Comparison of ENCODE assay signal across 20 cellular contexts in genomic region chr10:118034755-118035154, GRCh38. TPM values are rescaled to one million over a fixed set of nuclear protein-coding genes. Genes with fewer than 3 reads are reported as not detected.
DNase-seq lines count a peak whose midpoint lies in the region; ATAC-seq and TF ChIP-seq lines count a peak whose summit lies in the region.
"Had no signal": no experiment of that assay in that cellular context is flagged by ENCODE, and none has a peak within 500 bp of the region (broad histone marks: within the 10 kb centered on the region; RNA-seq: fewer than 3 reads in every experiment).

No MANE protein-coding gene starts in this region.

- H3K4me3 ChIP-seq in left lung = no peak overlapping the region
- H3K4me3 ChIP-seq in upper lobe of right lung = no peak overlapping the region
- H3K4me3 ChIP-seq: breast epithelium had no signal

- DNase-seq in activated CD8-positive, alpha-beta T cell treated with anti-CD3 and anti-CD28 coated beads, Interleukin-2, amount 10 ng/mL, durations not matched to agents 7 days and 5 days = no peak
- no peak for DNase-seq in activated CD8-positive, alpha-beta T cell treated with anti-CD3 and anti-CD28 coated beads for 36 hours
- DNase-seq in MV-4-11 (lab: John Stamatoyannopoulos, UW) (peak; percentile 14), left lung (peak; percentile 35 to 79), upper lobe of right lung (no peak), NCI-H1417 (lab: John Stamatoyannopoulos, UW) (no peak), DMS153 (lab: John Stamatoyannopoulos, UW) (no peak), left colon (no peak)
- DNase-seq: 8988T; activated CD4-positive, alpha-beta T cell treated with anti-CD3 and anti-CD28 coated beads, Interleukin-2, amount 10 ng/mL, durations not matched to agents 7 days and 5 days; activated CD8-positive, alpha-beta memory T cell treated with anti-CD3 and anti-CD28 coated beads, Interleukin-2, amount 50 U/mL, for 4 hours; COR-L47; cortex of kidney; foreskin melanocyte; hippocampal formation; mammary epithelial cell; NCI-H1436 had no signal

- H3K36me3 Mint-ChIP-seq in activated CD8-positive, alpha-beta T cell treated with anti-CD3 and anti-CD28 coated beads, Interleukin-2, amount 10 ng/mL, durations not matched to agents 7 days and 5 days (ENCODE audit: low read depth) = peaks cover 15% of the 10 kb centered on the region
- H3K36me3 Mint-ChIP-seq in activated CD8-positive, alpha-beta T cell treated with anti-CD3 and anti-CD28 coated beads for 36 hours (ENCODE audit: low read depth) = peaks cover 19% of the 10 kb centered on the region

- TF ChIP-seq CTCF in activated CD8-positive, alpha-beta T cell treated with anti-CD3 and anti-CD28 coated beads for 36 hours (IDR thresholded peaks at IDR 0.05) = no peak
- TF ChIP-seq CTCF in left lung (IDR thresholded peaks at IDR 0.05) (no peak), upper lobe of right lung (IDR thresholded peaks at IDR 0.05) (no peak)

- POLR2A ChIA-PET in activated CD8-positive, alpha-beta T cell treated with anti-CD3 and anti-CD28 coated beads, Interleukin-2, amount 10 ng/mL, durations not matched to agents 7 days and 5 days (lab: Charles Lee) = no interaction called here
- POLR2A ChIA-PET in activated CD8-positive, alpha-beta T cell treated with anti-CD3 and anti-CD28 coated beads for 36 hours (lab: Charles Lee) = interaction anchor here (1.4 kb wide), 1 partner anchor 10 kb away, joined by 4 read pairs; no protein-coding TSS in a partner anchor

- no peak overlapping the region for H3K4me3 Mint-ChIP-seq in activated CD8-positive, alpha-beta T cell treated with anti-CD3 and anti-CD28 coated beads, Interleukin-2, amount 10 ng/mL, durations not matched to agents 7 days and 5 days
- no peak overlapping the region for H3K4me3 Mint-ChIP-seq in activated CD8-positive, alpha-beta T cell treated with anti-CD3 and anti-CD28 coated beads for 36 hours
- H3K4me3 Mint-ChIP-seq: activated CD4-positive, alpha-beta T cell treated with anti-CD3 and anti-CD28 coated beads, Interleukin-2, amount 10 ng/mL, durations not matched to agents 7 days and 5 days; stimulated activated effector memory CD8-positive, alpha-beta T cell treated with anti-CD3 and anti-CD28 coated beads, Interleukin-12 subunit alpha, Interleukin-12 subunit beta, amount 100 ng/mL, for 72 hours had no signal

- CTCF ChIA-PET in activated CD8-positive, alpha-beta T cell treated with anti-CD3 and anti-CD28 coated beads, Interleukin-2, amount 10 ng/mL, durations not matched to agents 7 days and 5 days (lab: Charles Lee) = no interaction called here
- CTCF ChIA-PET in activated CD8-positive, alpha-beta T cell treated with anti-CD3 and anti-CD28 coated beads for 36 hours (lab: Charles Lee) = no interaction called here

- no peaks in the 10 kb centered on the region for H3K27me3 ChIP-seq in left lung
- no peaks in the 10 kb centered on the region for H3K27me3 ChIP-seq in upper lobe of right lung
- H3K27me3 ChIP-seq: breast epithelium had no signal

- H3K9me3 ChIP-seq in left lung (no peaks in the 10 kb centered on the region), upper lobe of right lung (no peaks in the 10 kb centered on the region)
- H3K9me3 ChIP-seq: breast epithelium had no signal

- intact Hi-C loops in activated CD8-positive, alpha-beta T cell treated with anti-CD3 and anti-CD28 coated beads for 36 hours (cut with micrococcal nuclease) = no loop called here
- intact Hi-C loops in left lung (cut with DNase I) (no loop called here), upper lobe of right lung (cut with DNase I) (no loop called here), left colon (cut with DNase I, micrococcal nuclease) (no loop called here)

- H3K4me1 Mint-ChIP-seq in activated CD8-positive, alpha-beta T cell treated with anti-CD3 and anti-CD28 coated beads, Interleukin-2, amount 10 ng/mL, durations not matched to agents 7 days and 5 days (ENCODE audit: low read depth) = peaks cover 21% of the 10 kb centered on the region
- H3K4me1 Mint-ChIP-seq in activated CD8-positive, alpha-beta T cell treated with anti-CD3 and anti-CD28 coated beads for 36 hours (ENCODE audit: low read depth) = peaks cover 25% of the 10 kb centered on the region
- H3K4me1 Mint-ChIP-seq: stimulated activated effector memory CD8-positive, alpha-beta T cell treated with anti-CD3 and anti-CD28 coated beads, Interleukin-12 subunit alpha, Interleukin-12 subunit beta, amount 100 ng/mL, for 72 hours had no signal

- H3K4me1 ChIP-seq in left lung = peaks cover 0 to 30% of the 10 kb centered on the region in 2 donors
- H3K4me1 ChIP-seq in upper lobe of right lung = no peaks in the 10 kb centered on the region
- H3K4me1 ChIP-seq: breast epithelium had no signal

- peak overlapping the region in 1 of 2 donors; percentile 81 for H3K27ac ChIP-seq in left lung
- H3K27ac ChIP-seq in upper lobe of right lung = no peak overlapping the region
- H3K27ac ChIP-seq: breast epithelium had no signal

- no peak for ATAC-seq in activated CD8-positive, alpha-beta T cell treated with anti-CD3 and anti-CD28 coated beads, Interleukin-2, amount 10 ng/mL, durations not matched to agents 7 days and 5 days
- ATAC-seq in activated CD8-positive, alpha-beta T cell treated with anti-CD3 and anti-CD28 coated beads for 36 hours = no peak
- peak; percentile 17 for ATAC-seq in left lung
- ATAC-seq in upper lobe of right lung = peak; percentile 54
- no peak for ATAC-seq in left colon
- ATAC-seq: HCT116; stimulated activated effector memory CD8-positive, alpha-beta T cell treated with anti-CD3 and anti-CD28 coated beads, Interleukin-12 subunit alpha, Interleukin-12 subunit beta, amount 100 ng/mL, for 72 hours had no signal

- H3K27ac Mint-ChIP-seq in activated CD8-positive, alpha-beta T cell treated with anti-CD3 and anti-CD28 coated beads, Interleukin-2, amount 10 ng/mL, durations not matched to agents 7 days and 5 days = peak overlapping the region; percentile 25
- no peak overlapping the region for H3K27ac Mint-ChIP-seq in activated CD8-positive, alpha-beta T cell treated with anti-CD3 and anti-CD28 coated beads for 36 hours
- H3K27ac Mint-ChIP-seq: stimulated activated effector memory CD8-positive, alpha-beta T cell treated with anti-CD3 and anti-CD28 coated beads, Interleukin-12 subunit alpha, Interleukin-12 subunit beta, amount 100 ng/mL, for 72 hours had no signal

- H3K9me3 Mint-ChIP-seq in activated CD8-positive, alpha-beta T cell treated with anti-CD3 and anti-CD28 coated beads, Interleukin-2, amount 10 ng/mL, durations not matched to agents 7 days and 5 days (ENCODE audit: insufficient read depth) = no peaks in the 10 kb centered on the region
- H3K9me3 Mint-ChIP-seq in activated CD8-positive, alpha-beta T cell treated with anti-CD3 and anti-CD28 coated beads for 36 hours = no peaks in the 10 kb centered on the region
- H3K9me3 Mint-ChIP-seq: activated CD4-positive, alpha-beta T cell treated with anti-CD3 and anti-CD28 coated beads, Interleukin-2, amount 10 ng/mL, durations not matched to agents 7 days and 5 days; stimulated activated effector memory CD8-positive, alpha-beta T cell treated with anti-CD3 and anti-CD28 coated beads, Interleukin-12 subunit alpha, Interleukin-12 subunit beta, amount 100 ng/mL, for 72 hours had no signal

- H3K36me3 ChIP-seq in left lung (peaks cover 0 to 26% of the 10 kb centered on the region in 2 donors), upper lobe of right lung (peaks cover 16% of the 10 kb centered on the region)
- H3K36me3 ChIP-seq: breast epithelium had no signal

- no peaks in the 10 kb centered on the region for H3K27me3 Mint-ChIP-seq in activated CD8-positive, alpha-beta T cell treated with anti-CD3 and anti-CD28 coated beads, Interleukin-2, amount 10 ng/mL, durations not matched to agents 7 days and 5 days (ENCODE audit: low read depth)
- no peaks in the 10 kb centered on the region for H3K27me3 Mint-ChIP-seq in activated CD8-positive, alpha-beta T cell treated with anti-CD3 and anti-CD28 coated beads for 36 hours
- H3K27me3 Mint-ChIP-seq: activated CD4-positive, alpha-beta T cell treated with anti-CD3 and anti-CD28 coated beads, Interleukin-2, amount 10 ng/mL, durations not matched to agents 7 days and 5 days had no signal

RNA-seq across cellular contexts. Expression of gene RAB11FIP2, which starts 12.0 kb away (rescaled TPM):
- 10 to 100 TPM; 13.6 to 15.3 TPM for total RNA-seq in activated CD8-positive, alpha-beta T cell treated with anti-CD3 and anti-CD28 coated beads, Interleukin-2, amount 10 ng/mL, durations not matched to agents 7 days and 5 days
- total RNA-seq in activated CD8-positive, alpha-beta T cell treated with anti-CD3 and anti-CD28 coated beads for 36 hours = 1 to 10 TPM; 6.6 to 9.7 TPM
- total RNA-seq in left lung (10 to 100 TPM; 19.2 to 22.1 TPM), upper lobe of right lung (27.6 TPM), left colon (1 to 10 TPM; 5.7 to 8.6 TPM)

Comparison
In these comparisons a context has a peak if more than half of its experiments do, and no peak if none do; other contexts are left out.
1. ATAC-seq: peak in left lung (single experiment) and upper lobe of right lung (single experiment); none in activated CD8-positive, alpha-beta T cell treated with anti-CD3 and anti-CD28 coated beads, Interleukin-2, amount 10 ng/mL, durations not matched to agents 7 days and 5 days (single experiment), activated CD8-positive, alpha-beta T cell treated with anti-CD3 and anti-CD28 coated beads for 36 hours (single experiment) and left colon (single experiment).
2. DNase-seq: peak in MV-4-11 (single experiment) and left lung (2 of 2); none in activated CD8-positive, alpha-beta T cell treated with anti-CD3 and anti-CD28 coated beads, Interleukin-2, amount 10 ng/mL, durations not matched to agents 7 days and 5 days (single experiment), activated CD8-positive, alpha-beta T cell treated with anti-CD3 and anti-CD28 coated beads for 36 hours (single experiment), upper lobe of right lung (single experiment), NCI-H1417 (0 of 3), DMS153 (single experiment) and left colon (0 of 2).